ENCODE assay signal across 21 cellular contexts in the genomic region with DNA sequence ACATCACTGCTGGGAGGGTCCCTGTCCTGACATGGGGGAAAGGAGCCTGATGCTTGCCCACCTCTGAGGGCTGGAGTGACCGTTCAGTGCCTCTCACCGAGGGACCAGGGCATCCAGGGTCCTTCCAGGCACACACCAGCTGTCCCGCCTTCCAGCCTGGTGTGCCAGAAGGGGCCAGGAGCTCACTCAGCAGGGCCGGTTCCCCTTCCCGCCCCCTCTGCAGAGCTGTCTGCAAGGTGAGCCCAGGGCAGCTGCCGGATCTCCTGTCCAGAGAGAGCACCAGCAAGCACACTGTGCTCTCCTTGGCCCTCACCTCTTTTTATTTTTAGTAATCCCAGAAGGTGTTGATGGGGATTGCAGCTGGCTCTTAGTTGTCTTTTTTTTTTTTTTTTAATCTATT. TPM values are rescaled to one million over a fixed set of nuclear protein-coding genes. Genes with fewer than 3 reads are reported as not detected.
DNase-seq lines count a peak whose midpoint lies in the region; ATAC-seq, FAIRE-seq and TF ChIP-seq lines count a peak whose summit lies in the region.
"Had no signal": no experiment of that assay in that cellular context is flagged by ENCODE, and none has a peak within 500 bp of the region (broad histone marks: within the 10 kb centered on the region; RNA-seq: fewer than 3 reads in every experiment).

No MANE protein-coding gene starts in this region.

- H3K27ac ChIP-seq in SK-N-SH (ENCODE audit: low read depth in 2 of 2, low read length in 1 of 2) (no peak overlapping the region; a peak in 1 of 4 replicates), right cardiac atrium (ENCODE audit: low read length) (peak overlapping the region; percentile 69), rectal smooth muscle tissue (ENCODE audit: low read depth, low read length) (peak overlapping the region; percentile 51), uterus (peak overlapping the region; percentile 72 to 73)
- H3K27ac ChIP-seq: HL-60 had no signal

- H3K4me3 ChIP-seq in SK-N-SH (ENCODE audit: low read depth in 2 of 2, low read length in 1 of 2) (no peak overlapping the region), right cardiac atrium (ENCODE audit: low read length) (no peak overlapping the region), rectal smooth muscle tissue (ENCODE audit: low read length) (no peak overlapping the region), uterus (no peak overlapping the region)
- H3K4me3 ChIP-seq: body of pancreas, ovary had no signal

- WGBS in SK-N-SH (ENCODE audit: low lambda C conversion rate): 100% methylated on average over 1 of the region's 6 CpGs
- 36% methylated on average over 6 of the region's 6 CpGs for WGBS in right cardiac atrium

- POLR2A ChIA-PET in SK-N-SH (lab: Yijun Ruan, JAX): no interaction called here

- no peaks in the 10 kb centered on the region for H3F3A ChIP-seq in SK-N-SH (replicated peaks; ENCODE audit: insufficient read depth)

- H3K4me1 ChIP-seq in SK-N-SH (ENCODE audit: control insufficient read depth in 1 of 2, insufficient read depth in 2 of 2, low read depth in 1 of 2, low read length in 1 of 2) (peaks cover 7 to 37% of the 10 kb centered on the region in 2 experiments; a peak in 3 of 4 replicates), right cardiac atrium (ENCODE audit: control insufficient read depth, insufficient read depth, low read length) (peaks cover 13% of the 10 kb centered on the region), rectal smooth muscle tissue (ENCODE audit: control insufficient read depth, insufficient read depth, low read length) (peaks cover 29% of the 10 kb centered on the region), uterus (peaks cover 0 to 21% of the 10 kb centered on the region in 2 donors)

- H3K79me2 ChIP-seq in SK-N-SH (ENCODE audit: insufficient read depth): no peaks in the 10 kb centered on the region

- no peak for ATAC-seq in SK-N-SH treated with all-trans-retinoic acid at 6 μM for 48 hours
- peak in 1 of 2 donors; percentile 32 for ATAC-seq in right cardiac atrium
- ATAC-seq in HG02938 (IDR thresholded peaks at IDR 0.05; ENCODE audit: unreplicated experiment): no peak
- ATAC-seq: body of pancreas, Panc1, T-cell had no signal

- no peak for TF ChIP-seq EP300 in SK-N-SH (IDR thresholded peaks at IDR 0.05; ENCODE audit: borderline replicate concordance in 1 of 2, low read depth in 1 of 2, low read length in 1 of 2)

- intact Hi-C loops in right cardiac atrium (cut with DNase I): no loop called here
- intact Hi-C loops in uterus (cut with DNase I; ENCODE audit: low total_unique reads): no loop called here

- DNase-seq in SK-N-SH: peak; percentile 61
- DNase-seq in right cardiac atrium: peak in 2 of 3 donors; percentile 67 to 71
- no peak for DNase-seq in uterus
- no peak for DNase-seq in D721Med (ENCODE audit: insufficient read length, low spot score)
- DNase-seq in AG08395 (ENCODE audit: low spot score): no peak
- DNase-seq: ACHN, activated gamma-delta T cell treated with Interleukin-2 at 50 U/mL for 16 hours, foreskin fibroblast, HFFc6, KBM-7, NCI-H1105 treated with DMSO at 0.1 percent for 48 hours, NCI-H446, T-cell had no signal

- H3K27me3 ChIP-seq in SK-N-SH (ENCODE audit: insufficient read depth) (no peaks in the 10 kb centered on the region), right cardiac atrium (ENCODE audit: control insufficient read depth, insufficient read depth) (no peaks in the 10 kb centered on the region), rectal smooth muscle tissue (ENCODE audit: control insufficient read depth, insufficient read depth, low read length) (no peaks in the 10 kb centered on the region), uterus (no peaks in the 10 kb centered on the region)
- H3K27me3 ChIP-seq: body of pancreas, ovary had no signal

- TF ChIP-seq CTCF in SK-N-SH (IDR thresholded peaks at IDR 0.05) (no peak), uterus (IDR thresholded peaks at IDR 0.05) (no peak), D721Med (IDR thresholded peaks at IDR 0.05; ENCODE audit: insufficient read depth, missing control alignments) (no peak)

- H3K9me2 ChIP-seq in SK-N-SH: no peaks in the 10 kb centered on the region

- FAIRE-seq in D721Med (lab: Jason Lieb, UNC): no peak
- FAIRE-seq: GM12892 had no signal

- CTCF ChIA-PET in SK-N-SH (lab: Yijun Ruan, JAX): interaction anchor here (1.0 to 5.1 kb wide), 6 partner anchors 12 to 243 kb away, joined by 3 to 31 read pairs (median 6); partner anchors contain the start of gene H6PD

- no peak for TF ChIP-seq POLR2A in uterus (IDR thresholded peaks at IDR 0.05)

- no peak overlapping the region for H3K9ac ChIP-seq in SK-N-SH
- no peak overlapping the region for H3K9ac ChIP-seq in rectal smooth muscle tissue (ENCODE audit: low read length)

- H3K9me3 ChIP-seq in SK-N-SH: no peaks in the 10 kb centered on the region
- H3K9me3 ChIP-seq in right cardiac atrium (ENCODE audit: control insufficient read depth, low read length): no peaks in the 10 kb centered on the region
- no peaks in the 10 kb centered on the region for H3K9me3 ChIP-seq in uterus
- H3K9me3 ChIP-seq: body of pancreas, ovary had no signal

- no peak overlapping the region for H3K4me2 ChIP-seq in SK-N-SH

- peaks cover 0 to 19% of the 10 kb centered on the region in 2 experiments for H3K36me3 ChIP-seq in SK-N-SH (replicated peaks in 1 of 2; ENCODE audit: control insufficient read depth in 1 of 2, insufficient read depth in 2 of 2, low read length in 1 of 2)
- peaks cover 12% of the 10 kb centered on the region for H3K36me3 ChIP-seq in rectal smooth muscle tissue (ENCODE audit: control insufficient read depth, insufficient read depth, low read length)
- no peaks in the 10 kb centered on the region for H3K36me3 ChIP-seq in uterus
- H3K36me3 ChIP-seq: ovary had no signal

- no peak overlapping the region for H2AFZ ChIP-seq in SK-N-SH (ENCODE audit: low read depth)

- H4K20me1 ChIP-seq in SK-N-SH (ENCODE audit: insufficient read depth): no peaks in the 10 kb centered on the region

- no peak for TF ChIP-seq RAD21 in SK-N-SH (IDR thresholded peaks at IDR 0.05; ENCODE audit: low read length)

TF ChIP-seq in SK-N-SH, 30 proteins besides CTCF, POLR2A, EP300 and RAD21:
- TF ChIP-seq USF1 (IDR thresholded peaks at IDR 0.05; ENCODE audit: borderline replicate concordance, low read depth) (no peak), JUND (IDR thresholded peaks at IDR 0.05) (no peak), POLR2AphosphoS5 (IDR thresholded peaks at IDR 0.05; ENCODE audit: low read depth, low read length) (no peak), ELF1 (IDR thresholded peaks at IDR 0.05) (no peak), SIN3A (IDR thresholded peaks at IDR 0.05; ENCODE audit: borderline replicate concordance, low read depth, low read length) (no peak), RXRA (IDR thresholded peaks at IDR 0.05; ENCODE audit: borderline replicate concordance, low read depth) (no peak), RCOR1 (IDR thresholded peaks at IDR 0.05; ENCODE audit: low read length) (no peak), CHD2 (IDR thresholded peaks at IDR 0.05; ENCODE audit: low read length, partially characterized antibody) (no peak), RFX5 (IDR thresholded peaks at IDR 0.05; ENCODE audit: low read length) (no peak), MAX (IDR thresholded peaks at IDR 0.05; ENCODE audit: low read depth) (no peak)

TF ChIP-seq in SK-N-SH treated with all-trans-retinoic acid at 6 μM for 48 hours, 23 proteins besides CTCF, POLR2A, EP300 and RAD21:
- no peak for TF ChIP-seq ZNF565 (CRISPR knock-in tag; conservative IDR thresholded peaks at IDR 0.05; ENCODE audit: low read depth)
- no peak for TF ChIP-seq ZNF70 (CRISPR knock-in tag; IDR thresholded peaks at IDR 0.05)
- no peak for TF ChIP-seq CREB5 (CRISPR knock-in tag; IDR thresholded peaks at IDR 0.05; ENCODE audit: low read depth)
- TF ChIP-seq GLIS3 (CRISPR knock-in tag; IDR thresholded peaks at IDR 0.05): no peak
- TF ChIP-seq, protein P1, sequence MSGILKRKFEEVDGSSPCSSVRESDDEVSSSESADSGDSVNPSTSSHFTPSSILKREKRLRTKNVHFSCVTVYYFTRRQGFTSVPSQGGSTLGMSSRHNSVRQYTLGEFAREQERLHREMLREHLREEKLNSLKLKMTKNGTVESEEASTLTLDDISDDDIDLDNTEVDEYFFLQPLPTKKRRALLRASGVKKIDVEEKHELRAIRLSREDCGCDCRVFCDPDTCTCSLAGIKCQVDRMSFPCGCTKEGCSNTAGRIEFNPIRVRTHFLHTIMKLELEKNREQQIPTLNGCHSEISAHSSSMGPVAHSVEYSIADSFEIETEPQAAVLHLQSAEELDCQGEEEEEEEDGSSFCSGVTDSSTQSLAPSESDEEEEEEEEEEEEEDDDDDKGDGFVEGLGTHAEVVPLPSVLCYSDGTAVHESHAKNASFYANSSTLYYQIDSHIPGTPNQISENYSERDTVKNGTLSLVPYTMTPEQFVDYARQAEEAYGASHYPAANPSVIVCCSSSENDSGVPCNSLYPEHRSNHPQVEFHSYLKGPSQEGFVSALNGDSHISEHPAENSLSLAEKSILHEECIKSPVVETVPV (CRISPR knock-in tag; IDR thresholded peaks at IDR 0.05): no peak

RNA-seq across cellular contexts. Expression of gene H6PD, which starts 16.9 kb away (rescaled TPM):
- polyA plus RNA-seq in SK-N-SH (2012; rRNA removed) (16.2 and 19.1 TPM in 2 replicates), right cardiac atrium (27.0 TPM)
- 10.0 and 13.9 TPM in 2 replicates for polyA plus RNA-seq in SK-N-SH (2012; cell fraction: cytosol; rRNA removed)
- 23.2 and 26.0 TPM in 2 replicates for polyA plus RNA-seq in SK-N-SH (2012; cell fraction: nucleus; rRNA removed)
- total RNA-seq in right cardiac atrium (10 to 100 TPM; 29.8 to 39.8 (median 34.9) TPM), uterus (100 to 1,000 TPM in 1 of 4 donors, 10 to 100 TPM in 3; 28.4 to 107 (median 49.7) TPM)

RNA-seq across cellular contexts. Expression of gene SPSB1, which starts 41.2 kb away (rescaled TPM):
- polyA plus RNA-seq in SK-N-SH (2012; rRNA removed) (8.4 and 9.2 TPM in 2 replicates), right cardiac atrium (16.5 TPM)
- 4.4 and 5.8 TPM in 2 replicates for polyA plus RNA-seq in SK-N-SH (2012; cell fraction: cytosol; rRNA removed)
- 5.4 and 7.6 TPM in 2 replicates for polyA plus RNA-seq in SK-N-SH (2012; cell fraction: nucleus; rRNA removed)
- total RNA-seq in right cardiac atrium (10 to 100 TPM; 15.5 to 24.0 (median 18.0) TPM), uterus (10 to 100 TPM; 12.3 to 29.6 (median 20.7) TPM)

Comparison
In these comparisons a context has a peak if more than half of its experiments do, and no peak if none do; other contexts are left out.
1. DNase-seq: peak in SK-N-SH (single experiment) and right cardiac atrium (2 of 3); none in uterus (0 of 2), D721Med (single experiment) and AG08395 (single experiment).
2. H3K27ac ChIP-seq: peak in right cardiac atrium (single experiment), rectal smooth muscle tissue (single experiment) and uterus (2 of 2); none in SK-N-SH (0 of 2).